In the genomic region with DNA sequence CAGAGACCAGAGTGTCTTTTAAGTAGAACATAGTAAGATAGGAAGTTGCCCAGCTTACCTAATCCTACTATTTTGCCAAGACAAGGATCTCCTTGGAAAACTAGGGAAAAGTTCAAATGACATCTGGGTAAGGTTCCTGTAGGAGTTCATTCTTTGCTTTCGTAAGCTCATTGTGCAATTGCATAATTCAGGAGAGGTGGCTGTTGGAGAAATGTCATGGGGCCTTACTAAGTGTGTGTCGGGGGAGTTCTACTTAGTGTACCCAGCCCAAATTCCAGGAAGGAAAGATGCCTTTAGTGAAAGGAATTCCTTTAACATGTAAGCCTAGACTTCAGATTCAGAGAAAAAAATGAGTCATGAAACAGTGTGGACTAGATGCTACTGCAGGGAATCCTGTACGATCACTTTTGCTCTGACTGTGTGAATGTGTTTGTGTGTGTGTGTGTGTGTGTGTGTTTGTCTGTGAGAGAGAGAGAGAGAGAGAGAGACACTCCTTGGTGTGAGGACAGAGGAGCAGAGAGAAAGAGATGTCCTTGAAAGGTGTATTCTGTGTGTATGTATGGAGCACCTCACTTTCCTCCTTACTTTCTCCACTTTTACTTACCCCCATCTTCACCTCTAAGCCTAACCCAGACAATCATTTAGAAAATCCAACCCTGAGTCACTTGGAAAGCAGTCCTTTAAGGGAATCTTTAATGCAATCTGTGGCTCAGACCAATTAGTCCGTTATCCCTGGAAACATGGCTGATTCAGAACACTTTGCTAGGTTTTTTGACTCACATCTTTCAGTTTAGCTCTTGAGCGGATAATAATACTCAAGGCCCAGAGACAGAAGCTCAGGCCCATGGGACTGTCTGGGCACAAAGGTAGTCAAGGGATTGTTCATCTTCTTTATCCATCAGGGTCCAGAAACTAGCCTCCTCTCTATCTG, we compare ENCODE assay signal across 10 cellular contexts.
DNase-seq lines count a peak whose midpoint lies in the region; ATAC-seq and TF ChIP-seq lines count a peak whose summit lies in the region.
"Had no signal": no experiment of that assay in that cellular context is flagged by ENCODE, and none has a peak within 500 bp of the region (broad histone marks: within the 10 kb centered on the region; RNA-seq: fewer than 3 reads in every experiment).

No MANE protein-coding gene starts in this region.

- peak overlapping the region in 1 of 2 donors; percentile 51 for H3K27ac Mint-ChIP-seq in natural killer cell treated with Interleukin-12 subunit alpha and Interleukin-12 subunit beta and Interleukin-15 and Interleukin-18, amount 100 ng/mL, for 72 hours
- no peak overlapping the region for H3K27ac Mint-ChIP-seq in natural killer cell

- no peaks in the 10 kb centered on the region for H3K9me3 Mint-ChIP-seq in natural killer cell treated with Interleukin-12 subunit alpha and Interleukin-12 subunit beta and Interleukin-15 and Interleukin-18, amount 100 ng/mL, for 72 hours
- H3K9me3 Mint-ChIP-seq in natural killer cell: no peaks in the 10 kb centered on the region

- intact Hi-C loops in natural killer cell (cut with micrococcal nuclease): no loop called here
- intact Hi-C loops in left lung (cut with DNase I): no loop called here

- peak in 1 of 2 donors; percentile 31 for ATAC-seq in natural killer cell treated with Interleukin-12 subunit alpha and Interleukin-12 subunit beta and Interleukin-15 and Interleukin-18, amount 100 ng/mL, for 72 hours
- ATAC-seq in natural killer cell (no peak), left lung (peak; percentile 79), HG03196 (IDR thresholded peaks at IDR 0.05; ENCODE audit: unreplicated experiment) (no peak), HG03469 (IDR thresholded peaks at IDR 0.05; ENCODE audit: unreplicated experiment) (no peak)

- H3K36me3 ChIP-seq in left lung: no peaks in the 10 kb centered on the region

- peaks cover 0 to 11% of the 10 kb centered on the region in 2 donors for H3K27me3 Mint-ChIP-seq in natural killer cell treated with Interleukin-12 subunit alpha and Interleukin-12 subunit beta and Interleukin-15 and Interleukin-18, amount 100 ng/mL, for 72 hours
- peaks cover 0 to 10% of the 10 kb centered on the region in 2 donors for H3K27me3 Mint-ChIP-seq in natural killer cell (ENCODE audit: low read depth in 2 of 2)

- POLR2A ChIA-PET in GM10248 (lab: Yijun Ruan, JAX): no interaction called here

- no peak overlapping the region for H3K4me3 ChIP-seq in left lung

- peaks cover 0 to 27% of the 10 kb centered on the region in 2 donors for H3K4me1 ChIP-seq in left lung

- peak overlapping the region; percentile 4 for H3K4me3 Mint-ChIP-seq in natural killer cell treated with Interleukin-12 subunit alpha and Interleukin-12 subunit beta and Interleukin-15 and Interleukin-18, amount 100 ng/mL, for 72 hours
- no peak overlapping the region for H3K4me3 Mint-ChIP-seq in natural killer cell

- H3K9me3 ChIP-seq in left lung: no peaks in the 10 kb centered on the region

- peaks cover 0 to 11% of the 10 kb centered on the region in 2 donors for H3K4me1 Mint-ChIP-seq in natural killer cell treated with Interleukin-12 subunit alpha and Interleukin-12 subunit beta and Interleukin-15 and Interleukin-18, amount 100 ng/mL, for 72 hours (ENCODE audit: low read depth in 2 of 2)
- H3K4me1 Mint-ChIP-seq in natural killer cell: no peaks in the 10 kb centered on the region

- TF ChIP-seq CTCF in natural killer cell (IDR thresholded peaks at IDR 0.05) (no peak), left lung (IDR thresholded peaks at IDR 0.05) (no peak), GM10248 (IDR thresholded peaks at IDR 0.05; ENCODE audit: control extremely low read depth, extremely low read depth, low read depth, missing control alignments) (no peak)

- no peak for DNase-seq in natural killer cell treated with Interleukin-12 subunit alpha and Interleukin-12 subunit beta and Interleukin-15 and Interleukin-18, amount 100 ng/mL, for 72 hours (ENCODE audit: low spot score)
- DNase-seq in natural killer cell (no peak), astrocyte of the hippocampus (ENCODE audit: low read depth, low spot score) (peak; percentile 55), left lung (no peak), GM10248 (ENCODE audit: extremely low spot score) (no peak), GM19238 (ENCODE audit: insufficient read length, low spot score) (no peak)
- DNase-seq: activated CD4-positive, CD25-positive, alpha-beta regulatory T cell treated with anti-CD3 and anti-CD28 coated beads, Interleukin-2, amount 50 U/mL, for 72 hours; COR-L47 had no signal

- CTCF ChIA-PET in GM10248 (lab: Yijun Ruan, JAX): interaction anchor here (1.2 to 6.0 kb wide), 3 partner anchors 10 to 43 kb away, joined by 3 to 30 read pairs (median 5); no protein-coding TSS in a partner anchor

- no peak overlapping the region for H3K27ac ChIP-seq in left lung

- H3K27me3 ChIP-seq in left lung: no peaks in the 10 kb centered on the region

- H3K36me3 Mint-ChIP-seq in natural killer cell treated with Interleukin-12 subunit alpha and Interleukin-12 subunit beta and Interleukin-15 and Interleukin-18, amount 100 ng/mL, for 72 hours: no peaks in the 10 kb centered on the region
- no peaks in the 10 kb centered on the region for H3K36me3 Mint-ChIP-seq in natural killer cell
